In genomic region chr7:74221713-74222112, GRCh38 we compare ENCODE assay signal across 23 cellular contexts. TPM values are rescaled to one million over a fixed set of nuclear protein-coding genes. Genes with fewer than 3 reads are reported as not detected.
DNase-seq lines count a peak whose midpoint lies in the region; ATAC-seq and TF ChIP-seq lines count a peak whose summit lies in the region.
"Had no signal": no experiment of that assay in that cellular context is flagged by ENCODE, and none has a peak within 500 bp of the region (broad histone marks: within the 10 kb centered on the region; RNA-seq: fewer than 3 reads in every experiment).

No MANE protein-coding gene starts in this region.

- intact Hi-C loops in OCI-LY7 (cut with micrococcal nuclease; ENCODE audit: unreplicated experiment), result no loop called here
- intact Hi-C loops in upper lobe of right lung (cut with DNase I), result no loop called here
- intact Hi-C loops in uterus (cut with DNase I; ENCODE audit: low total_unique reads), result no loop called here

- H3K27ac Mint-ChIP-seq in activated CD4-positive, alpha-beta T cell treated with anti-CD3 and anti-CD28 coated beads, Interleukin-2, amount 10 ng/mL, durations not matched to agents 7 days and 5 days, result peak overlapping the region; percentile 31
- H3K27ac Mint-ChIP-seq in stimulated activated memory B cell treated with anti-CD40 and anti-IgM and Interleukin-4, amounts not matched to agents 10 μg/mL and 1 μg/mL and 100 μg/mL, for 72 hours, result peak overlapping the region; percentile 11

- H4K20me1 ChIP-seq in DND-41 (ENCODE audit: insufficient read depth, low read length), result no peaks in the 10 kb centered on the region
- no peaks in the 10 kb centered on the region for H4K20me1 ChIP-seq in OCI-LY7 (ENCODE audit: insufficient read depth, low read length)

- H3K36me3 ChIP-seq in DND-41 (ENCODE audit: insufficient read depth, low read length) (peaks cover 26% of the 10 kb centered on the region), OCI-LY7 (ENCODE audit: insufficient read depth, low read length) (peaks cover 41% of the 10 kb centered on the region), upper lobe of right lung (no peaks in the 10 kb centered on the region), uterus (no peaks in the 10 kb centered on the region)

- no peaks in the 10 kb centered on the region for H3K9me3 ChIP-seq in DND-41 (ENCODE audit: insufficient read depth, low read length, severe bottlenecking)
- H3K9me3 ChIP-seq in OCI-LY7 (ENCODE audit: low read length), result no peaks in the 10 kb centered on the region
- H3K9me3 ChIP-seq in upper lobe of right lung, result no peaks in the 10 kb centered on the region
- no peaks in the 10 kb centered on the region for H3K9me3 ChIP-seq in uterus
- H3K9me3 ChIP-seq: SJCRH30 had no signal

- peaks cover 15% of the 10 kb centered on the region for H3K36me3 Mint-ChIP-seq in activated CD4-positive, alpha-beta T cell treated with anti-CD3 and anti-CD28 coated beads, Interleukin-2, amount 10 ng/mL, durations not matched to agents 7 days and 5 days (ENCODE audit: low read depth)
- peaks cover 73% of the 10 kb centered on the region for H3K36me3 Mint-ChIP-seq in stimulated activated memory B cell treated with anti-CD40 and anti-IgM and Interleukin-4, amounts not matched to agents 10 μg/mL and 1 μg/mL and 100 μg/mL, for 72 hours

- no peak overlapping the region for H2AFZ ChIP-seq in DND-41 (ENCODE audit: low read depth, low read length)
- H2AFZ ChIP-seq in OCI-LY7 (ENCODE audit: low read length), result no peak overlapping the region

- no peak overlapping the region for H3K9ac ChIP-seq in DND-41 (ENCODE audit: low read depth, low read length)

- no peaks in the 10 kb centered on the region for H3K27me3 Mint-ChIP-seq in activated CD4-positive, alpha-beta T cell treated with anti-CD3 and anti-CD28 coated beads, Interleukin-2, amount 10 ng/mL, durations not matched to agents 7 days and 5 days
- no peaks in the 10 kb centered on the region for H3K27me3 Mint-ChIP-seq in stimulated activated memory B cell treated with anti-CD40 and anti-IgM and Interleukin-4, amounts not matched to agents 10 μg/mL and 1 μg/mL and 100 μg/mL, for 72 hours
- H3K27me3 Mint-ChIP-seq: IgD-negative memory B cell had no signal

- TF ChIP-seq POLR2A in uterus (IDR thresholded peaks at IDR 0.05), result no peak

- H3K4me1 Mint-ChIP-seq in activated CD4-positive, alpha-beta T cell treated with anti-CD3 and anti-CD28 coated beads, Interleukin-2, amount 10 ng/mL, durations not matched to agents 7 days and 5 days, result peaks cover 23% of the 10 kb centered on the region
- peaks cover 61% of the 10 kb centered on the region for H3K4me1 Mint-ChIP-seq in stimulated activated memory B cell treated with anti-CD40 and anti-IgM and Interleukin-4, amounts not matched to agents 10 μg/mL and 1 μg/mL and 100 μg/mL, for 72 hours

- BruUV-seq in OCI-LY7 (replicated peaks; lab: Mats Ljungman, UMichigan), result no TSS peak

- no peaks in the 10 kb centered on the region for H3K9me3 Mint-ChIP-seq in activated CD4-positive, alpha-beta T cell treated with anti-CD3 and anti-CD28 coated beads, Interleukin-2, amount 10 ng/mL, durations not matched to agents 7 days and 5 days
- H3K9me3 Mint-ChIP-seq in stimulated activated memory B cell treated with anti-CD40 and anti-IgM and Interleukin-4, amounts not matched to agents 10 μg/mL and 1 μg/mL and 100 μg/mL, for 72 hours, result no peaks in the 10 kb centered on the region

- CTCF ChIA-PET in activated CD4-positive, alpha-beta T cell treated with anti-CD3 and anti-CD28 coated beads, Interleukin-2, amount 10 ng/mL, durations not matched to agents 7 days and 5 days (lab: Charles Lee), result no interaction called here
- CTCF ChIA-PET in OCI-LY7 (lab: Charles Lee; ENCODE audit: unreplicated experiment), result no interaction called here

- H3K4me2 ChIP-seq in DND-41 (ENCODE audit: insufficient read depth, low read length) (no peak overlapping the region), OCI-LY7 (ENCODE audit: low read length) (no peak overlapping the region)

- POLR2A ChIA-PET in activated CD4-positive, alpha-beta T cell treated with anti-CD3 and anti-CD28 coated beads, Interleukin-2, amount 10 ng/mL, durations not matched to agents 7 days and 5 days (lab: Charles Lee), result no interaction called here
- POLR2A ChIA-PET in OCI-LY7 (lab: Charles Lee), result interaction anchor here (0.6 kb wide), 1 partner anchor 67 kb away, joined by 3 read pairs; no protein-coding TSS in a partner anchor

- H3K4me1 ChIP-seq in DND-41 (ENCODE audit: insufficient read depth, low read length) (peaks cover 45% of the 10 kb centered on the region), OCI-LY7 (ENCODE audit: insufficient read depth, low read length, poor library complexity, severe bottlenecking) (peaks cover 52% of the 10 kb centered on the region), upper lobe of right lung (peaks cover 9% of the 10 kb centered on the region), uterus (no peaks in the 10 kb centered on the region)

- peak overlapping the region; percentile 66 for H3K27ac ChIP-seq in DND-41 (ENCODE audit: low read length)
- H3K27ac ChIP-seq in OCI-LY7 (ENCODE audit: low read depth, low read length, poor library complexity, severe bottlenecking), result peak overlapping the region; percentile 47
- no peak overlapping the region for H3K27ac ChIP-seq in upper lobe of right lung
- no peak overlapping the region for H3K27ac ChIP-seq in uterus
- H3K27ac ChIP-seq: SJCRH30 had no signal

- no peaks in the 10 kb centered on the region for H3K9me2 ChIP-seq in OCI-LY7 (ENCODE audit: insufficient read depth, low read length)

- TF ChIP-seq CTCF in DND-41 (IDR thresholded peaks at IDR 0.05; ENCODE audit: borderline replicate concordance, extremely low read depth, low read length, poor library complexity, severe bottlenecking) (no peak), OCI-LY7 (conservative IDR thresholded peaks at IDR 0.05; ENCODE audit: low read length) (no peak), upper lobe of right lung (IDR thresholded peaks at IDR 0.05) (no peak), uterus (IDR thresholded peaks at IDR 0.05) (no peak)

- DNase-seq in activated CD4-positive, alpha-beta T cell treated with anti-CD3 and anti-CD28 coated beads, Interleukin-2, amount 10 ng/mL, durations not matched to agents 7 days and 5 days, result no peak
- no peak for DNase-seq in activated CD4-positive, alpha-beta T cell treated with anti-CD3 and anti-CD28 coated beads for 1 hour
- no peak for DNase-seq in DND-41
- no peak for DNase-seq in OCI-LY7 (ENCODE audit: low spot score)
- DNase-seq in upper lobe of right lung, result no peak
- no peak for DNase-seq in uterus
- DNase-seq: EL; GF-D8; MV-4-11; NCI-H1105 treated with DMSO at 0.1 percent for 48 hours; NCI-H1694; NCI-H2081; NCI-H2171; NCI-H345; NCI-H524; NCI-H774; NK-92 treated with Interleukin-12 subunit alpha and Interleukin-12 subunit beta, amount 100 ng/mL, for 24 hours; SJCRH30 had no signal

- H3K4me3 ChIP-seq in DND-41 (ENCODE audit: low read depth in 1 of 2, low read length in 2 of 2) (no peak overlapping the region), OCI-LY7 (ENCODE audit: low read depth, low read length, poor library complexity, severe bottlenecking) (no peak overlapping the region), upper lobe of right lung (no peak overlapping the region), uterus (no peak overlapping the region)
- H3K4me3 ChIP-seq: SJCRH30 had no signal

- H3K79me2 ChIP-seq in DND-41 (ENCODE audit: insufficient read depth, low read length), result no peaks in the 10 kb centered on the region
- H3K79me2 ChIP-seq in OCI-LY7 (ENCODE audit: insufficient read depth, low read depth, low read length), result no peaks in the 10 kb centered on the region

- H3K4me3 Mint-ChIP-seq in activated CD4-positive, alpha-beta T cell treated with anti-CD3 and anti-CD28 coated beads, Interleukin-2, amount 10 ng/mL, durations not matched to agents 7 days and 5 days, result no peak overlapping the region
- H3K4me3 Mint-ChIP-seq in stimulated activated memory B cell treated with anti-CD40 and anti-IgM and Interleukin-4, amounts not matched to agents 10 μg/mL and 1 μg/mL and 100 μg/mL, for 72 hours, result no peak overlapping the region
- H3K4me3 Mint-ChIP-seq: CD14-positive monocyte had no signal

- ATAC-seq in DND-41 (ENCODE audit: insufficient read depth, low read depth), result no peak
- no peak for ATAC-seq in stimulated activated memory B cell treated with anti-CD40 and anti-IgM and Interleukin-4, amounts not matched to agents 10 μg/mL and 1 μg/mL and 100 μg/mL, for 72 hours
- ATAC-seq in upper lobe of right lung, result no peak
- ATAC-seq in HG03378 (IDR thresholded peaks at IDR 0.05; ENCODE audit: unreplicated experiment), result no peak
- ATAC-seq: Panc1 had no signal

- H3K27me3 ChIP-seq in DND-41 (ENCODE audit: insufficient read depth, low read length, poor library complexity), result no peaks in the 10 kb centered on the region
- no peaks in the 10 kb centered on the region for H3K27me3 ChIP-seq in upper lobe of right lung
- H3K27me3 ChIP-seq in uterus, result no peaks in the 10 kb centered on the region
- H3K27me3 ChIP-seq: SJCRH30 had no signal

RNA-seq across cellular contexts. Expression of gene LAT2, which starts 11.9 kb away (rescaled TPM):
- total RNA-seq in activated CD4-positive, alpha-beta T cell treated with anti-CD3 and anti-CD28 coated beads, Interleukin-2, amount 10 ng/mL, durations not matched to agents 7 days and 5 days, result 1 to 10 TPM; 8.0 to 8.4 TPM
- total RNA-seq in OCI-LY7 (2014; rRNA removed; shearing (Covaris generic)), result 41.1 and 48.3 TPM in 2 replicates
- total RNA-seq in OCI-LY7 (2022) (79.1 and 93.8 TPM in 2 replicates), upper lobe of right lung (47.0 TPM), uterus (10 to 100 TPM in 1 of 4 donors, 1 to 10 TPM in 3; 2.1 to 14.4 (median 6.0) TPM)

RNA-seq across cellular contexts. Expression of gene RFC2, which starts 32.5 kb away (rescaled TPM):
- total RNA-seq in activated CD4-positive, alpha-beta T cell treated with anti-CD3 and anti-CD28 coated beads, Interleukin-2, amount 10 ng/mL, durations not matched to agents 7 days and 5 days, result 10 to 100 TPM; 52.2 to 62.9 TPM
- 71.3 and 77.4 TPM in 2 replicates for total RNA-seq in OCI-LY7 (2014; rRNA removed; shearing (Covaris generic))
- 77.8 and 79.2 TPM in 2 replicates for total RNA-seq in OCI-LY7 (2022)
- total RNA-seq in upper lobe of right lung, result 16.3 TPM
- total RNA-seq in uterus, result 10 to 100 TPM in 3 of 4 donors, 1 to 10 TPM in 1; 4.9 to 31.4 (median 19.2) TPM

RNA-seq across cellular contexts. Expression of gene EIF4H, which starts 47.6 kb away (rescaled TPM):
- 100 to 1,000 TPM; 240 to 264 TPM for total RNA-seq in activated CD4-positive, alpha-beta T cell treated with anti-CD3 and anti-CD28 coated beads, Interleukin-2, amount 10 ng/mL, durations not matched to agents 7 days and 5 days
- total RNA-seq in OCI-LY7 (2014; rRNA removed; shearing (Covaris generic)), result 202 and 231 TPM in 2 replicates
- 329 and 345 TPM in 2 replicates for total RNA-seq in OCI-LY7 (2022)
- 218 TPM for total RNA-seq in upper lobe of right lung
- total RNA-seq in uterus, result 100 to 1,000 TPM; 122 to 257 (median 193) TPM

Comparison
In these comparisons a context has a peak if more than half of its experiments do, and no peak if none do; other contexts are left out.
1. H3K27ac ChIP-seq: peak in DND-41 (single experiment) and OCI-LY7 (single experiment); none in upper lobe of right lung (single experiment) and uterus (0 of 2).